20 cellular contexts compared by ENCODE assay signal in genomic region chr5:98455660-98456059, GRCh38.
A peak's percentile ranks its signal among the peaks of the same experiment; 100 is the strongest.
DNase-seq lines count a peak whose midpoint lies in the region; ATAC-seq, FAIRE-seq and TF ChIP-seq lines count a peak whose summit lies in the region.
"Had no signal": no experiment of that assay in that cellular context is flagged by ENCODE, and none has a peak within 500 bp of the region (broad histone marks: within the 10 kb centered on the region; RNA-seq: fewer than 3 reads in every experiment).

No MANE protein-coding gene starts in this region.

- POLR2A ChIA-PET in PC-3 (lab: Charles Lee; ENCODE audit: unreplicated experiment): interaction anchor here (0.7 kb wide), 1 partner anchor 359 kb away, joined by 6 read pairs; no protein-coding TSS in a partner anchor

- in situ Hi-C loops in GM13976 (cut with MboI; ENCODE audit: low sequenced_read_pairs, unreplicated experiment): no loop called here

- BruUV-seq in PC-3 (replicated peaks; lab: Mats Ljungman, UMichigan): no TSS peak

- no peaks in the 10 kb centered on the region for H3K9me1 ChIP-seq in keratinocyte (ENCODE audit: control insufficient read depth, extremely low read depth, insufficient read depth, low read length)

- WGBS in tibial nerve, 2 donors: 57 to 59% methylated on average over 3 of the region's 3 CpGs

- no peak for ATAC-seq in PC-3
- ATAC-seq in GM19328 (IDR thresholded peaks at IDR 0.05; ENCODE audit: unreplicated experiment): no peak
- ATAC-seq: naive thymus-derived CD4-positive, alpha-beta T cell had no signal

- H2AFZ ChIP-seq in PC-3 (ENCODE audit: low read length): peak overlapping the region; percentile 31; the same call in 1 of the 2 replicates
- no peak overlapping the region for H2AFZ ChIP-seq in keratinocyte (ENCODE audit: control insufficient read depth, low read length)

- TF ChIP-seq POLR2A in tibial nerve (IDR thresholded peaks at IDR 0.05): no peak

- CTCF ChIA-PET in PC-3 (lab: Charles Lee): interaction anchor here (0.6 to 1.3 kb wide), 4 partner anchors 127 to 314 kb away, joined by 3 to 37 read pairs (median 7); no protein-coding TSS in a partner anchor

- H3F3A ChIP-seq in PC-3 (ENCODE audit: low read length, unreplicated experiment): no peaks in the 10 kb centered on the region

- H3K4me2 ChIP-seq in PC-3 (ENCODE audit: low read length) (peak overlapping the region; percentile 75), keratinocyte (ENCODE audit: control insufficient read depth, extremely low read depth, insufficient read depth, low read depth, low read length) (no peak overlapping the region)

- no peaks in the 10 kb centered on the region for H4K20me1 ChIP-seq in PC-3 (ENCODE audit: low read length)
- H4K20me1 ChIP-seq in keratinocyte (ENCODE audit: control insufficient read depth, extremely low read depth, insufficient read depth, low read length): no peaks in the 10 kb centered on the region

- FAIRE-seq in keratinocyte (lab: Jason Lieb, UNC): no peak
- FAIRE-seq: D721Med, GM18507, GM19239 had no signal

- dilution Hi-C loops in keratinocyte (cut with MboI; ENCODE audit: extremely low pct_ligation_motif_present, low sequenced_read_pairs): no loop called here

- intact Hi-C loops in PC-3 (cut with micrococcal nuclease): loop anchor here (1.0 to 2.0 kb wide), 5 partner anchors 41 to 372 kb away; no protein-coding TSS in a partner anchor

- TF ChIP-seq CTCF in PC-3 (conservative IDR thresholded peaks at IDR 0.05; ENCODE audit: low read depth, low read length): no peak
- no peak for TF ChIP-seq CTCF in cardiac fibroblast (IDR thresholded peaks at IDR 0.05; ENCODE audit: low read depth, low read length)
- TF ChIP-seq CTCF in keratinocyte (optimal IDR thresholded peaks at IDR 0.05 in 1 of 3, IDR thresholded peaks at IDR 0.05 in 1 of 3, conservative IDR thresholded peaks at IDR 0.05 in 1 of 3; ENCODE audit: extremely low read depth in 1 of 3, insufficient read depth in 2 of 3, low read length in 3 of 3): no peak
- no peak for TF ChIP-seq CTCF in tibial nerve (IDR thresholded peaks at IDR 0.05)
- TF ChIP-seq CTCF in GM13976 (IDR thresholded peaks at IDR 0.05; ENCODE audit: borderline replicate concordance, control extremely low read depth, extremely low read depth, insufficient read depth, missing control alignments): no peak

- no peaks in the 10 kb centered on the region for H3K9me2 ChIP-seq in PC-3 (replicated peaks; ENCODE audit: low read length)

- no peaks in the 10 kb centered on the region for H3K9me3 ChIP-seq in PC-3 (ENCODE audit: low read length)
- no peaks in the 10 kb centered on the region for H3K9me3 ChIP-seq in keratinocyte (ENCODE audit: control insufficient read depth, low read depth, low read length)
- no peaks in the 10 kb centered on the region for H3K9me3 ChIP-seq in tibial nerve
- H3K9me3 ChIP-seq: Peyer's patch had no signal

- H3K4me1 ChIP-seq in PC-3 (ENCODE audit: insufficient read depth, low read length) (peaks cover 23% of the 10 kb centered on the region), keratinocyte (ENCODE audit: control insufficient read depth, extremely low read depth, insufficient read depth, low read length) (peaks cover 14% of the 10 kb centered on the region), tibial nerve (peaks cover 0 to 21% (median 4%) of the 10 kb centered on the region in 4 donors)
- H3K4me1 ChIP-seq: Peyer's patch had no signal

- H3K9ac ChIP-seq in PC-3 (ENCODE audit: low read length): peak overlapping the region; percentile 11
- no peak overlapping the region for H3K9ac ChIP-seq in keratinocyte (ENCODE audit: control insufficient read depth, extremely low read depth, insufficient read depth, low read length)

- H3K79me2 ChIP-seq in PC-3 (ENCODE audit: low read length) (no peaks in the 10 kb centered on the region), keratinocyte (ENCODE audit: control insufficient read depth, insufficient read depth, low read length) (no peaks in the 10 kb centered on the region)

- H3K27me3 ChIP-seq in PC-3 (ENCODE audit: low read length) (no peaks in the 10 kb centered on the region), keratinocyte (ENCODE audit: control insufficient read depth, extremely low read depth, insufficient read depth, low read length) (no peaks in the 10 kb centered on the region), tibial nerve (no peaks in the 10 kb centered on the region)
- H3K27me3 ChIP-seq: dorsolateral prefrontal cortex, Peyer's patch had no signal

- DNase-seq in AG20443 (ENCODE audit: low spot score) (peak; percentile 30), PC-3 (peak; percentile 10), cardiac fibroblast (ENCODE audit: low read depth in 2 of 2) (peak; percentile 17 to 67), keratinocyte (ENCODE audit: low read depth, low spot score) (no peak), tibial nerve (ENCODE audit: low spot score in 2 of 2) (no peak), GM13976 (ENCODE audit: low spot score) (no peak)
- DNase-seq in activated CD4-positive, alpha-beta T cell treated with anti-CD3 and anti-CD28 coated beads for 48 hours: no peak
- DNase-seq: activated CD8-positive, alpha-beta memory T cell treated with anti-CD3 and anti-CD28 coated beads for 24 hours; activated effector memory CD4-positive, alpha-beta T cell treated with Interleukin-2 at 50 U/mL for 16 hours; dorsolateral prefrontal cortex; naive thymus-derived CD4-positive, alpha-beta T cell; NCI-H187; NCI-H524 treated with DMSO at 0.1 percent for 48 hours; Peyer's patch; stimulated activated CD4-positive, alpha-beta T cell treated with anti-CD3 and anti-CD28 coated beads, Interleukin-1b, Interleukin-23, amount 100 ng/mL, for 48 hours; substantia nigra had no signal

- H3K4me3 ChIP-seq in PC-3 (ENCODE audit: low read length) (peak overlapping the region; percentile 48; the same call in 1 of the 2 replicates), cardiac fibroblast (replicated peaks in 1 of 2; ENCODE audit: low read depth in 2 of 2, low read length in 2 of 2) (no peak overlapping the region), keratinocyte (ENCODE audit: control insufficient read depth in 2 of 3, extremely low read depth in 1 of 3, insufficient read depth in 2 of 3, low read depth in 1 of 3, low read length in 3 of 3) (no peak overlapping the region), tibial nerve (no peak overlapping the region)
- H3K4me3 ChIP-seq: dorsolateral prefrontal cortex, Peyer's patch had no signal

- H3K36me3 ChIP-seq in PC-3 (ENCODE audit: low read depth, low read length) (no peaks in the 10 kb centered on the region), keratinocyte (ENCODE audit: control insufficient read depth in 2 of 2, extremely low read depth in 1 of 2, insufficient read depth in 2 of 2, low read length in 2 of 2) (no peaks in the 10 kb centered on the region), tibial nerve (no peaks in the 10 kb centered on the region)
- H3K36me3 ChIP-seq: Peyer's patch had no signal

- H3K27ac ChIP-seq in PC-3 (ENCODE audit: low read length): peak overlapping the region; percentile 54
- peak overlapping the region; percentile 75 for H3K27ac ChIP-seq in keratinocyte (ENCODE audit: control insufficient read depth, insufficient read depth, low read length)
- no peak overlapping the region for H3K27ac ChIP-seq in tibial nerve
- H3K27ac ChIP-seq: dorsolateral prefrontal cortex, Peyer's patch had no signal

- TF ChIP-seq EP300 in tibial nerve (IDR thresholded peaks at IDR 0.05): no peak

Comparison
In these comparisons a context has a peak if more than half of its experiments do, and no peak if none do; other contexts are left out.
1. DNase-seq: peak in AG20443 (single experiment), PC-3 (single experiment) and cardiac fibroblast (2 of 2); none in keratinocyte (single experiment), activated CD4-positive, alpha-beta T cell treated with anti-CD3 and anti-CD28 coated beads for 48 hours (single experiment), tibial nerve (0 of 2) and GM13976 (single experiment).
2. H3K27ac ChIP-seq: peak in PC-3 (single experiment) and keratinocyte (single experiment); none in tibial nerve (0 of 4).